In genomic region chr1:30718091-30718635, GRCh38 we compare ENCODE assay signal across 8 cellular contexts. TPM values are rescaled to one million over a fixed set of nuclear protein-coding genes. Genes with fewer than 3 reads are reported as not detected.
DNase-seq lines count a peak whose midpoint lies in the region; FAIRE-seq and TF ChIP-seq lines count a peak whose summit lies in the region.

No MANE protein-coding gene starts in this region.

- H3K27me3 ChIP-seq in SJCRH30: no peaks in the 10 kb centered on the region

- H3K4me1 ChIP-seq in SJCRH30: peaks cover 5% of the 10 kb centered on the region; the same call in 1 of the 2 replicates

- H3K9me3 ChIP-seq in SJCRH30 (replicated peaks): peaks cover 3% of the 10 kb centered on the region; the same call in 1 of the 2 replicates

- DNase-seq in G401 (ENCODE audit: low spot score) (peak; percentile 98), HEK293T (ENCODE audit: extremely low spot score) (peak; percentile 99), MV-4-11 (lab: John Stamatoyannopoulos, UW) (peak; percentile 96), SJCRH30 (peak; percentile 100), frontal cortex (ENCODE audit: low spot score in 2 of 2) (peak; percentile 87 to 88), nucleus accumbens (lab: John Stamatoyannopoulos, UW) (peak; percentile 88 to 100 (median 99)), substantia nigra (lab: John Stamatoyannopoulos, UW) (peak; percentile 90 to 100 (median 99))
- peak; percentile 99 to 100 (median 100) for DNase-seq in activated naive CD4-positive, alpha-beta T cell (lab: John Stamatoyannopoulos, UW)

- in situ Hi-C loops in G401 (cut with HindIII; ENCODE audit: low sequenced_read_pairs): no loop called here

- FAIRE-seq in frontal cortex (lab: Jason Lieb, UNC): no peak

- POLR2A ChIA-PET in HEK293T (lab: Yijun Ruan, JAX): interaction anchor here (0.5 to 3.1 kb wide), 8 partner anchors 9 to 1435 kb away, joined by 3 to 33 read pairs (median 4); no protein-coding TSS in a partner anchor

- peak overlapping the region; percentile 54 for H3K4me3 ChIP-seq in SJCRH30

- H3K27ac ChIP-seq in SJCRH30: peak overlapping the region; percentile 17; the same call in 1 of the 2 replicates
- H3K27ac ChIP-seq in substantia nigra (ENCODE audit: low read depth, low read length, poor library complexity, severe bottlenecking): peak overlapping the region; percentile 86

- CTCF ChIA-PET in HEK293T (lab: Yijun Ruan, JAX): interaction anchor here (0.5 to 4.1 kb wide), 8 partner anchors 10 to 205 kb away, joined by 3 to 116 read pairs (median 6); no protein-coding TSS in a partner anchor

- no peaks in the 10 kb centered on the region for H3K36me3 ChIP-seq in SJCRH30

TF ChIP-seq in HEK293T, 16 proteins besides CTCF, POLR2A, EP300 and RAD21:
- TF ChIP-seq ARNT (IDR thresholded peaks at IDR 0.05) (no peak), HDGF (IDR thresholded peaks at IDR 0.05; ENCODE audit: borderline replicate concordance) (peak; percentile 96; the same call in 1 of the 2 replicates), FOXM1 (IDR thresholded peaks at IDR 0.05; ENCODE audit: borderline replicate concordance) (no peak), SP1 (IDR thresholded peaks at IDR 0.05) (peak; percentile 98)

RNA-seq across cellular contexts. Expression of gene MATN1, which starts 5.2 kb away (rescaled TPM):
- 1.2 TPM in 1 of 2 replicates, not detected in the other for total RNA-seq in G401 (2014; rRNA removed; shearing (Covaris generic))
- total RNA-seq in SJCRH30 (2014; rRNA removed; shearing (Covaris generic)): 0.47 and 0.89 TPM in 2 replicates
- 0.41 TPM for total RNA-seq in frontal cortex

RNA-seq across cellular contexts. Expression of gene LAPTM5, which starts 39.4 kb away (rescaled TPM):
- 0.18 TPM in 1 of 2 replicates, not detected in the other for total RNA-seq in G401 (2014; rRNA removed; shearing (Covaris generic))
- 31.5 and 34.9 TPM in 2 replicates for total RNA-seq in SJCRH30 (2014; rRNA removed; shearing (Covaris generic))
- total RNA-seq in frontal cortex: 3.7 TPM

Comparison
In these comparisons a context has a peak if more than half of its experiments do, and no peak if none do; other contexts are left out.
1. Peak in every context shown above with its lines: DNase-seq, H3K4me3 ChIP-seq and H3K27ac ChIP-seq.